ENCODE assay signal across 8 cellular contexts in the genomic region with DNA sequence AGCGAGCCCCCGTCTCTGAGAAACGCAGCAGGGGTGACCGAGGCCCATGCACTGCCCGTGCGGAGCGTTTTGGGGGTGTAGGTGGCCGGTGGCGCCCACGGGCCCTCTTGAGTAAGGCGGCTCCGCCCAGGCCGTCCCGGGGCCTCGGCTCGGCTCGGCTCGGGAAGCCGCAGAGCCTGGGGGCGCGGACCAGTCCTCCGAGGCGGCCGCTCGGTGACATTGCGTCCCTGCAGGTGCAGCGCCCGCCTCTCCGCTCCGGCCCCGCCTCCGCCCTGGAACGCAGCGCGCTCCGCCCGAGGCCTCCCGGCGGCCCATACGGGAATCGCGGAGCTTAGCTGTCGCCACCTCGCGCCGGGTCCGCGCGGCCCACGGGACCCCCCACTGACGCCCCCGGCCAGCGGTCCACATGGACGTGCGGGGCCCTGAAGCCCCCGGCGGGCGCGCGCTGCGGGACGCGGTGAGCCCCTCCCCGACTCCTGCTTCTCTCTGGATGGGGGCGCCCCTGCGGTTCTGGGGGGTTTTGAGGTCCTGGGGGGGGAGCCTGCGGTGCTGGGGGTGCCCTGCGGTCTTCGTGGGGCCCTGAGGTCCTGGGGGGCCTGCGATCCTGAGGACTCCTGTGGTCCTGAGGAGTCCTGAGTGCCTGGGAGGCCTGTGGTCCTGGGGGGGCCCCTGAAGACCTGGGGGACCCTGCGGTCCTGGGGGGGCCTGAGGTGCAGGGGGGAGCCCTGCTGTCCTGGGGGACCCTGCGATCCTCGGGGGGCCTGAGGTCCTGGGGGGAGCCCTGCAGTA. TPM values are rescaled to one million over a fixed set of nuclear protein-coding genes. Genes with fewer than 3 reads are reported as not detected.
DNase-seq lines count a peak whose midpoint lies in the region; ATAC-seq and TF ChIP-seq lines count a peak whose summit lies in the region.

A gene (plus strand): TSS at position 314 of the 789 bp plus-strand sequence. CDS start 93 bp downstream, at position 407.

- H3K36me3 ChIP-seq in Karpas-422 (ENCODE audit: insufficient read depth, low read length) = no peaks in the 10 kb centered on the region

- peak; percentile 17 for TF ChIP-seq CTCF in choroid plexus epithelial cell (conservative IDR thresholded peaks at IDR 0.05; ENCODE audit: low read depth, low read length)

- peaks cover 44% of the 10 kb centered on the region for H4K20me1 ChIP-seq in Karpas-422 (ENCODE audit: insufficient read depth, low read depth, low read length)

- H3K4me2 ChIP-seq in Karpas-422 (ENCODE audit: low read depth, low read length, poor library complexity, severe bottlenecking) = peak within 1 kb of the TSS; percentile 79

- DNase-seq in GM03348 (ENCODE audit: low spot score) (peak; percentile 86), Karpas-422 (peak; percentile 84), choroid plexus epithelial cell (ENCODE audit: low read depth) (no peak), left kidney (ENCODE audit: low read depth, low spot score) (peak; percentile 91), foreskin melanocyte (no peak)
- DNase-seq in activated CD4-positive, CD25-positive, alpha-beta regulatory T cell (lab: John Stamatoyannopoulos, UW) = peak in 3 of 4 experiments; percentile 24 to 51 (median 41)
- peak; percentile 58 to 65 for DNase-seq in stimulated activated CD4-positive, alpha-beta T cell treated with anti-CD3 and anti-CD28 coated beads, Interleukin-4, amount 100 ng/mL, for 48 hours (ENCODE audit: low read depth in 2 of 2)

- H3K79me2 ChIP-seq in Karpas-422 (ENCODE audit: low read length) = 0 out of 2 replicates have a peak, but pooled peaks cover 3% of the 10 kb centered on the region

- H2AFZ ChIP-seq in Karpas-422 (ENCODE audit: low read length) = no peak within 1 kb of the TSS

- H3K4me1 ChIP-seq in Karpas-422 (ENCODE audit: low read length) = peaks cover 46% of the 10 kb centered on the region

- ATAC-seq in GM21619 (IDR thresholded peaks at IDR 0.05; ENCODE audit: unreplicated experiment) = peak; percentile 68

- no peaks in the 10 kb centered on the region for H3K9me2 ChIP-seq in Karpas-422 (replicated peaks; ENCODE audit: insufficient read depth, low read length)

- H3K4me3 ChIP-seq in Karpas-422 (ENCODE audit: low read length) (peak within 1 kb of the TSS; percentile 70), choroid plexus epithelial cell (ENCODE audit: low read depth, low read length) (peak within 1 kb of the TSS; percentile 64)

- H3K27ac ChIP-seq in Karpas-422 (ENCODE audit: low read length) = no peak within 1 kb of the TSS

- peak within 1 kb of the TSS; percentile 75 for H3K9ac ChIP-seq in Karpas-422 (ENCODE audit: low read length)

- H3K9me3 ChIP-seq in Karpas-422 (ENCODE audit: low read length) = no peaks in the 10 kb centered on the region

- H3K27me3 ChIP-seq in Karpas-422 (ENCODE audit: low read length) = no peaks in the 10 kb centered on the region

RNA-seq across cellular contexts. Expression of the gene that starts here (rescaled TPM):
- 11.4 and 21.3 TPM in 2 replicates for total RNA-seq in Karpas-422 (2014; rRNA removed; shearing (Covaris generic); ENCODE audit: low replicate concordance)

Comparison
In these comparisons a context has a peak if more than half of its experiments do, and no peak if none do; other contexts are left out.
1. DNase-seq: peak in GM03348 (single experiment), Karpas-422 (single experiment), activated CD4-positive, CD25-positive, alpha-beta regulatory T cell (3 of 4), left kidney (single experiment) and stimulated activated CD4-positive, alpha-beta T cell treated with anti-CD3 and anti-CD28 coated beads, Interleukin-4, amount 100 ng/mL, for 48 hours (2 of 2); none in choroid plexus epithelial cell (single experiment) and foreskin melanocyte (single experiment).